In genomic region chr11:26946209-26946828, GRCh38 we compare ENCODE assay signal across 16 cellular contexts. TPM values are rescaled to one million over a fixed set of nuclear protein-coding genes. Genes with fewer than 3 reads are reported as not detected.
A peak's percentile ranks its signal among the peaks of the same experiment; 100 is the strongest.
DNase-seq lines count a peak whose midpoint lies in the region; ATAC-seq and TF ChIP-seq lines count a peak whose summit lies in the region.
"Had no signal": no experiment of that assay in that cellular context is flagged by ENCODE, and none has a peak within 500 bp of the region (broad histone marks: within the 10 kb centered on the region; RNA-seq: fewer than 3 reads in every experiment).

No MANE protein-coding gene starts in this region.

- H3K27ac ChIP-seq in mammary epithelial cell (ENCODE audit: insufficient read depth, low read depth, low read length) (peak overlapping the region; percentile 43), gastroesophageal sphincter (peak overlapping the region; percentile 65 to 82 (median 74)), vagina (peak overlapping the region; percentile 43)
- H3K27ac ChIP-seq: pancreas had no signal

- TF ChIP-seq CTCF in mammary epithelial cell (conservative IDR thresholded peaks at IDR 0.05 in 1 of 2, IDR thresholded peaks at IDR 0.05 in 1 of 2; ENCODE audit: extremely low read depth in 1 of 2, insufficient read depth in 1 of 2, low read depth in 1 of 2, low read length in 2 of 2) = no peak
- no peak for TF ChIP-seq CTCF in gastroesophageal sphincter (IDR thresholded peaks at IDR 0.05)
- no peak for TF ChIP-seq CTCF in vagina (IDR thresholded peaks at IDR 0.05)

- peak overlapping the region; percentile 24 for H3K4me2 ChIP-seq in mammary epithelial cell (ENCODE audit: insufficient read depth, low read depth, low read length)

- no peaks in the 10 kb centered on the region for H3K9me3 ChIP-seq in mammary epithelial cell (replicated peaks; ENCODE audit: insufficient read depth, low read length)
- H3K9me3 ChIP-seq in gastroesophageal sphincter = no peaks in the 10 kb centered on the region
- no peaks in the 10 kb centered on the region for H3K9me3 ChIP-seq in vagina
- H3K9me3 ChIP-seq: heart left ventricle, MG63, pancreas had no signal

- BruUV-seq in mammary epithelial cell (replicated peaks; lab: Mats Ljungman, UMichigan) = no TSS peak

- DNase-seq in HT1080 (ENCODE audit: low read depth) (peak; percentile 37), mammary epithelial cell (peak; percentile 71), vagina (ENCODE audit: extremely low spot score in 2 of 2) (no peak)
- DNase-seq in activated CD4-positive, alpha-beta T cell treated with anti-CD3 and anti-CD28 coated beads for 48 hours = no peak
- DNase-seq: activated naive CD4-positive, alpha-beta T cell treated with anti-CD3 and anti-CD28 coated beads for 36 hours; CD4-positive, CD25-positive, alpha-beta regulatory T cell; heart left ventricle; left cardiac atrium; MG63; NCI-H187 treated with DMSO at 0.1 percent for 48 hours; pancreas; stimulated activated naive CD4-positive, alpha-beta T cell treated with Interleukin-2 at 50 U/mL for 16 hours had no signal

- H3K4me1 ChIP-seq in mammary epithelial cell (ENCODE audit: insufficient read depth, low read length) (peaks cover 38% of the 10 kb centered on the region), gastroesophageal sphincter (peaks cover 6 to 41% (median 17%) of the 10 kb centered on the region in 3 donors), vagina (peaks cover 64% of the 10 kb centered on the region)
- H3K4me1 ChIP-seq: pancreas had no signal

- H3K4me3 ChIP-seq in mammary epithelial cell (replicated peaks in 1 of 3; ENCODE audit: insufficient read depth in 1 of 3, low read depth in 2 of 3, low read length in 3 of 3) (no peak overlapping the region), gastroesophageal sphincter (no peak overlapping the region), vagina (no peak overlapping the region)
- H3K4me3 ChIP-seq: heart left ventricle, MG63, pancreas had no signal

- ATAC-seq in gastroesophageal sphincter = no peak
- no peak for ATAC-seq in HG02973 (IDR thresholded peaks at IDR 0.05; ENCODE audit: unreplicated experiment)
- no peak for ATAC-seq in HG03196 (IDR thresholded peaks at IDR 0.05; ENCODE audit: unreplicated experiment)
- ATAC-seq: Panc1 had no signal

- no peaks in the 10 kb centered on the region for H3K27me3 ChIP-seq in mammary epithelial cell (ENCODE audit: insufficient read depth, low read length)
- no peaks in the 10 kb centered on the region for H3K27me3 ChIP-seq in gastroesophageal sphincter
- H3K27me3 ChIP-seq in vagina = no peaks in the 10 kb centered on the region
- H3K27me3 ChIP-seq: heart left ventricle, MG63, pancreas had no signal

- intact Hi-C loops in mammary epithelial cell (cut with micrococcal nuclease) = no loop called here
- intact Hi-C loops in vagina (cut with DNase I) = no loop called here

- H3K9ac ChIP-seq in mammary epithelial cell (ENCODE audit: insufficient read depth, low read length) = no peak overlapping the region

- H2AFZ ChIP-seq in mammary epithelial cell (ENCODE audit: low read depth, low read length) = no peak overlapping the region

- no peaks in the 10 kb centered on the region for H3K79me2 ChIP-seq in mammary epithelial cell (ENCODE audit: insufficient read depth, low read length)

- H3K36me3 ChIP-seq in mammary epithelial cell (ENCODE audit: insufficient read depth, low read length) = no peaks in the 10 kb centered on the region
- no peaks in the 10 kb centered on the region for H3K36me3 ChIP-seq in gastroesophageal sphincter
- H3K36me3 ChIP-seq in vagina = no peaks in the 10 kb centered on the region
- H3K36me3 ChIP-seq: heart left ventricle, MG63, pancreas had no signal

- in situ Hi-C loops in mammary epithelial cell (cut with MboI; ENCODE audit: low sequenced_read_pairs in 2 of 2) = no loop called here

- H4K20me1 ChIP-seq in mammary epithelial cell (ENCODE audit: insufficient read depth, low read length) = no peaks in the 10 kb centered on the region

- no peak for TF ChIP-seq EP300 in gastroesophageal sphincter (IDR thresholded peaks at IDR 0.05)

- CTCF ChIA-PET in mammary epithelial cell (lab: Charles Lee; ENCODE audit: low non-redundant PET) = no interaction called here

- 45% methylated on average over 2 of the region's 2 CpGs for WGBS in mammary epithelial cell (ENCODE audit: low coverage, missing lambda C conversion rate)
- 56 to 83% methylated on average over 2 of the region's 2 CpGs for WGBS in gastroesophageal sphincter (ENCODE audit: low coverage in 1 of 2), 2 donors

- TF ChIP-seq POLR2A in gastroesophageal sphincter (IDR thresholded peaks at IDR 0.05) (no peak), vagina (IDR thresholded peaks at IDR 0.05) (no peak)

- dilution Hi-C loops in mammary epithelial cell (cut with HindIII; ENCODE audit: low sequenced_read_pairs) = no loop called here

RNA-seq across cellular contexts. Expression of gene FIBIN, which starts 47.6 kb away (rescaled TPM):
- total RNA-seq in HT1080 (2014; rRNA removed; shearing (Covaris generic)) = not detected in 2 replicates
- polyA plus RNA-seq in HT1080 (2015; cell fraction: cytosol; rRNA removed) = 0.15 and 0.29 TPM in 2 replicates
- 0.27 TPM in 1 of 2 replicates, not detected in the other for polyA plus RNA-seq in HT1080 (2015; cell fraction: nucleus; rRNA removed)
- 10 to 100 TPM in 1 of 2 donors, 1 to 10 TPM in 1; 3.4 to 18.0 TPM for total RNA-seq in mammary epithelial cell
- 0.77 TPM for polyA plus RNA-seq in mammary epithelial cell
- not detected for polyA minus RNA-seq in mammary epithelial cell
- 100 to 1,000 TPM in 2 of 4 donors, 10 to 100 TPM in 2; 53.2 to 143 (median 105) TPM for total RNA-seq in gastroesophageal sphincter
- 118 TPM for total RNA-seq in vagina
- total RNA-seq: activated naive CD4-positive, alpha-beta T cell treated with anti-CD3 and anti-CD28 coated beads for 36 hours; CD4-positive, CD25-positive, alpha-beta regulatory T cell had no signal
- polyA plus RNA-seq: CD4-positive, CD25-positive, alpha-beta regulatory T cell had no signal

Comparison
In these comparisons a context has a peak if more than half of its experiments do, and no peak if none do; other contexts are left out.
1. DNase-seq: peak in HT1080 (single experiment) and mammary epithelial cell (single experiment); none in vagina (0 of 2) and activated CD4-positive, alpha-beta T cell treated with anti-CD3 and anti-CD28 coated beads for 48 hours (single experiment).
2. Peak in every context shown above with its lines, with median percentiles within 50 percentile points of each other: H3K27ac ChIP-seq.